21 cellular contexts compared by ENCODE assay signal in genomic region chr1:98030976-98031375, GRCh38.
DNase-seq lines count a peak whose midpoint lies in the region; ATAC-seq, FAIRE-seq and TF ChIP-seq lines count a peak whose summit lies in the region.
"Had no signal": no experiment of that assay in that cellular context is flagged by ENCODE, and none has a peak within 500 bp of the region (broad histone marks: within the 10 kb centered on the region; RNA-seq: fewer than 3 reads in every experiment).

No MANE protein-coding gene starts in this region.

- FAIRE-seq in D721Med (lab: Jason Lieb, UNC): peak; percentile 61
- FAIRE-seq: HepG2 had no signal

- peak overlapping the region; percentile 16; the same call in 1 of the 2 replicates for H3K56ac ChIP-seq in IMR-90 (ENCODE audit: extremely low read depth, insufficient read depth, low read length)

- H3K14ac ChIP-seq in IMR-90 (replicated peaks; ENCODE audit: low read depth, low read length): peak overlapping the region; percentile 50

- peak overlapping the region; percentile 21; the same call in 1 of the 2 replicates for H3K4ac ChIP-seq in IMR-90 (ENCODE audit: low read depth, low read length)

- CTCF ChIA-PET in IMR-90 (lab: Yijun Ruan, JAX): interaction anchor here (0.7 kb wide), 1 partner anchor 13 kb away, joined by 3 read pairs; no protein-coding TSS in a partner anchor

- DNase-seq in D721Med (ENCODE audit: insufficient read length, low spot score) (no peak), IMR-90 (no peak), brain microvascular endothelial cell (no peak), osteocyte (ENCODE audit: extremely low spot score, unreplicated experiment) (no peak), NCI-H1694 (lab: John Stamatoyannopoulos, UW) (no peak)
- no peak for DNase-seq in activated naive CD8-positive, alpha-beta T cell treated with anti-CD3 and anti-CD28 coated beads, Interleukin-2, amount 50 U/mL, for 24 hours
- DNase-seq: Caco-2; CD4-positive, CD25-positive, alpha-beta regulatory T cell; DMS79; MM.1S; NCI-H1092 treated with DMSO at 0.1 percent for 48 hours; NCI-H1930; NCI-H2171; NK-92 treated with Interleukin-12 subunit alpha and Interleukin-12 subunit beta, amount 100 ng/mL, for 24 hours; SJCRH30 had no signal

- BruUV-seq in IMR-90 (replicated peaks; lab: Mats Ljungman, UMichigan): no TSS peak

- H4K20me1 ChIP-seq in IMR-90 (ENCODE audit: insufficient read depth, low read length): no peaks in the 10 kb centered on the region

- ATAC-seq in IMR-90 (ENCODE audit: low read depth) (peak; percentile 40), HG03025 (IDR thresholded peaks at IDR 0.05; ENCODE audit: low FRiP score, unreplicated experiment) (no peak), HG02970 (IDR thresholded peaks at IDR 0.05; ENCODE audit: low FRiP score, unreplicated experiment) (no peak)
- ATAC-seq in activated naive CD8-positive, alpha-beta T cell treated with anti-CD3 and anti-CD28 coated beads, Interleukin-2, amount 50 U/mL, for 24 hours: no peak
- ATAC-seq: HepG2 had no signal

- in situ Hi-C loops in IMR-90 (cut with MboI; ENCODE audit: low sequenced_read_pairs) (no loop called here), brain microvascular endothelial cell (cut with HindIII; ENCODE audit: low pct_ligation_motif_present, low sequenced_read_pairs) (no loop called here)

- no peak overlapping the region for H2AK9ac ChIP-seq in IMR-90 (replicated peaks; ENCODE audit: low read depth, low read length, poor library complexity)

- peaks cover 67% of the 10 kb centered on the region for H3K4me1 Mint-ChIP-seq in osteocyte (ENCODE audit: unreplicated experiment)
- H3K4me1 Mint-ChIP-seq in activated naive CD8-positive, alpha-beta T cell treated with anti-CD3 and anti-CD28 coated beads, Interleukin-2, amount 50 U/mL, for 24 hours: peaks cover 14% of the 10 kb centered on the region
- H3K4me1 Mint-ChIP-seq: B cell; CD4-positive, CD25-positive, alpha-beta regulatory T cell had no signal

- 0 out of 3 replicates have a peak overlapping the region, but pooled peaks have one; percentile 11 for H2BK15ac ChIP-seq in IMR-90 (ENCODE audit: low read depth, low read length)

- H3K9ac ChIP-seq in IMR-90 (ENCODE audit: low read depth, low read length): peak overlapping the region; percentile 14; the same call in 1 of the 2 replicates

- H4K5ac ChIP-seq in IMR-90 (ENCODE audit: low read depth, low read length): no peak overlapping the region

- peak overlapping the region in 1 of 2 experiments; percentile 54; a peak in 1 of 4 replicates for H4K8ac ChIP-seq in IMR-90 (ENCODE audit: low read depth in 2 of 2, low read length in 2 of 2)

- H3K27me3 Mint-ChIP-seq in osteocyte (ENCODE audit: unreplicated experiment): no peaks in the 10 kb centered on the region
- peaks cover 11% of the 10 kb centered on the region for H3K27me3 Mint-ChIP-seq in activated naive CD8-positive, alpha-beta T cell treated with anti-CD3 and anti-CD28 coated beads, Interleukin-2, amount 50 U/mL, for 24 hours
- H3K27me3 Mint-ChIP-seq: B cell had no signal

- H3K4me3 ChIP-seq in IMR-90 (ENCODE audit: insufficient read depth, low read depth, low read length) (no peak overlapping the region), brain microvascular endothelial cell (ENCODE audit: low read depth, low read length) (no peak overlapping the region)
- H3K4me3 ChIP-seq: HAP-1, SJCRH30 had no signal

- intact Hi-C loops in IMR-90 (cut with micrococcal nuclease): no loop called here

- TF ChIP-seq POLR2A in IMR-90 (IDR thresholded peaks at IDR 0.05; ENCODE audit: low read depth, low read length): no peak

- no CpG with 5 or more reads among the region's 3 CpGs for WGBS in IMR-90 (ENCODE audit: extremely low coverage in 2 of 2, insufficient read length in 1 of 2), 2 experiments

- H3K36me3 Mint-ChIP-seq in osteocyte (ENCODE audit: unreplicated experiment): no peaks in the 10 kb centered on the region
- no peaks in the 10 kb centered on the region for H3K36me3 Mint-ChIP-seq in activated naive CD8-positive, alpha-beta T cell treated with anti-CD3 and anti-CD28 coated beads, Interleukin-2, amount 50 U/mL, for 24 hours (ENCODE audit: low read depth)
- H3K36me3 Mint-ChIP-seq: CD4-positive, CD25-positive, alpha-beta regulatory T cell had no signal

- H3K4me1 ChIP-seq in IMR-90 (ENCODE audit: control insufficient read depth, insufficient read depth, low read length): peaks cover 6% of the 10 kb centered on the region
- H3K4me1 ChIP-seq: HAP-1, SJCRH30 had no signal

- H3K4me3 Mint-ChIP-seq in osteocyte (ENCODE audit: unreplicated experiment): peak overlapping the region; percentile 57
- H3K4me3 Mint-ChIP-seq in activated naive CD8-positive, alpha-beta T cell treated with anti-CD3 and anti-CD28 coated beads, Interleukin-2, amount 50 U/mL, for 24 hours: no peak overlapping the region
- H3K4me3 Mint-ChIP-seq: B cell; CD4-positive, CD25-positive, alpha-beta regulatory T cell had no signal

- POLR2A ChIA-PET in IMR-90 (lab: Charles Lee; ENCODE audit: unreplicated experiment): no interaction called here

- no peak overlapping the region; the same call in 1 of the 2 replicates for H2AK5ac ChIP-seq in IMR-90 (ENCODE audit: low read depth, low read length)

- no peak overlapping the region for H4K91ac ChIP-seq in IMR-90 (ENCODE audit: insufficient read depth, low read depth, low read length)

- dilution Hi-C loops in IMR-90 (cut with HindIII; ENCODE audit: low sequenced_read_pairs, unreplicated experiment): no loop called here

- no peaks in the 10 kb centered on the region for H3K9me3 ChIP-seq in IMR-90 (ENCODE audit: control insufficient read depth, insufficient read depth, low read length)
- H3K9me3 ChIP-seq: Caco-2, HAP-1, SJCRH30 had no signal

- peak overlapping the region; percentile 73; the same call in 1 of the 2 replicates for H3K4me2 ChIP-seq in IMR-90 (ENCODE audit: low read depth, low read length)

- peak overlapping the region; percentile 92 for H2BK5ac ChIP-seq in IMR-90 (ENCODE audit: low read depth, low read length, poor library complexity, severe bottlenecking)

- peaks cover 10 to 21% of the 10 kb centered on the region in 2 experiments; a peak in 3 of 4 replicates for H3K79me1 ChIP-seq in IMR-90 (ENCODE audit: low read depth in 1 of 2, low read length in 2 of 2)

- no peaks in the 10 kb centered on the region for H3K9me1 ChIP-seq in IMR-90 (ENCODE audit: insufficient read depth, low read length)

- H3K27ac ChIP-seq in IMR-90 (ENCODE audit: insufficient read depth, low read length) (no peak overlapping the region; the same call in 1 of the 2 replicates), brain microvascular endothelial cell (peak overlapping the region; percentile 73)
- H3K27ac ChIP-seq: RWPE1, SJCRH30 had no signal

- H3K27me3 ChIP-seq in IMR-90 (ENCODE audit: control insufficient read depth, insufficient read depth, low read length) (no peaks in the 10 kb centered on the region), brain microvascular endothelial cell (replicated peaks) (no peaks in the 10 kb centered on the region)
- H3K27me3 ChIP-seq: SJCRH30 had no signal

- H3K36me3 ChIP-seq in IMR-90 (ENCODE audit: control insufficient read depth, insufficient read depth, low read length) (no peaks in the 10 kb centered on the region), brain microvascular endothelial cell (replicated peaks) (no peaks in the 10 kb centered on the region)
- H3K36me3 ChIP-seq: HAP-1, SJCRH30 had no signal

- peak overlapping the region; percentile 64; the same call in 1 of the 2 replicates for H3K23ac ChIP-seq in IMR-90 (ENCODE audit: low read depth, low read length)

- H2BK20ac ChIP-seq in IMR-90 (ENCODE audit: low read depth, low read length): peak overlapping the region; percentile 53; the same call in 1 of the 2 replicates

- TF ChIP-seq RAD21 in IMR-90 (IDR thresholded peaks at IDR 0.05; ENCODE audit: low read length): no peak

- no peaks in the 10 kb centered on the region for H3K9me3 Mint-ChIP-seq in osteocyte (ENCODE audit: unreplicated experiment)
- H3K9me3 Mint-ChIP-seq in activated naive CD8-positive, alpha-beta T cell treated with anti-CD3 and anti-CD28 coated beads, Interleukin-2, amount 50 U/mL, for 24 hours: no peaks in the 10 kb centered on the region

- peak overlapping the region; percentile 23; the same call in 1 of the 2 replicates for H2BK120ac ChIP-seq in IMR-90 (ENCODE audit: low read depth, low read length)

- peak overlapping the region; percentile 72; the same call in 1 of the 2 replicates for H3K18ac ChIP-seq in IMR-90 (ENCODE audit: low read depth, low read length)

- TF ChIP-seq CTCF in D721Med (IDR thresholded peaks at IDR 0.05; ENCODE audit: insufficient read depth, missing control alignments) (no peak), IMR-90 (conservative IDR thresholded peaks at IDR 0.05; ENCODE audit: low read depth, low read length) (no peak), brain microvascular endothelial cell (IDR thresholded peaks at IDR 0.05; ENCODE audit: low read depth, low read length, missing control alignments) (no peak), osteocyte (IDR thresholded peaks at IDR 0.05) (no peak)

- H3K27ac Mint-ChIP-seq in osteocyte (ENCODE audit: unreplicated experiment): peak overlapping the region; percentile 90
- H3K27ac Mint-ChIP-seq in activated naive CD8-positive, alpha-beta T cell treated with anti-CD3 and anti-CD28 coated beads, Interleukin-2, amount 50 U/mL, for 24 hours: no peak overlapping the region
- H3K27ac Mint-ChIP-seq: B cell; CD4-positive, CD25-positive, alpha-beta regulatory T cell had no signal

- no peak overlapping the region for H2AFZ ChIP-seq in IMR-90 (replicated peaks; ENCODE audit: low read length, poor library complexity)

TF ChIP-seq in IMR-90, 13 proteins besides CTCF, POLR2A, EP300 and RAD21 (continues in another document):
- TF ChIP-seq FOS (IDR thresholded peaks at IDR 0.05; ENCODE audit: low read depth, low read length) (no peak), MAFK (IDR thresholded peaks at IDR 0.05; ENCODE audit: low read depth, low read length) (no peak), USF2 (IDR thresholded peaks at IDR 0.05; ENCODE audit: low read depth, low read length) (no peak), RCOR1 (IDR thresholded peaks at IDR 0.05; ENCODE audit: insufficient replicate concordance, low read length) (no peak), CEBPB (IDR thresholded peaks at IDR 0.05; ENCODE audit: low read depth, low read length) (no peak)
